In genomic region chrX:20116087-20116574, GRCh38 we compare ENCODE assay signal across 12 cellular contexts. TPM values are rescaled to one million over a fixed set of nuclear protein-coding genes. Genes with fewer than 3 reads are reported as not detected.
A peak's percentile ranks its signal among the peaks of the same experiment; 100 is the strongest.
DNase-seq lines count a peak whose midpoint lies in the region; ATAC-seq and TF ChIP-seq lines count a peak whose summit lies in the region.
"Had no signal": no experiment of that assay in that cellular context is flagged by ENCODE, and none has a peak within 500 bp of the region (broad histone marks: within the 10 kb centered on the region; RNA-seq: fewer than 3 reads in every experiment).

No MANE protein-coding gene starts in this region.

- no peak overlapping the region for H3K9ac ChIP-seq in adipocyte (ENCODE audit: low read length)

- H3K4me1 ChIP-seq in adipocyte (ENCODE audit: control insufficient read depth, insufficient read depth, low read length) (no peaks in the 10 kb centered on the region), lower lobe of right lung (no peaks in the 10 kb centered on the region)

- no peak overlapping the region for H3K27ac Mint-ChIP-seq in activated naive CD4-positive, alpha-beta T cell treated with anti-CD3 and anti-CD28 coated beads, Interleukin-2, amount 50 U/mL, for 24 hours
- H3K27ac Mint-ChIP-seq in type B pancreatic cell: no peak overlapping the region

- peaks cover 24% of the 10 kb centered on the region for H3K27me3 ChIP-seq in adipocyte (replicated peaks; ENCODE audit: control insufficient read depth, insufficient read depth, low read length)
- H3K27me3 ChIP-seq in lower lobe of right lung (ENCODE audit: low read depth): peaks cover 10% of the 10 kb centered on the region

- peaks cover 5% of the 10 kb centered on the region for H3K4me1 Mint-ChIP-seq in activated naive CD4-positive, alpha-beta T cell treated with anti-CD3 and anti-CD28 coated beads, Interleukin-2, amount 50 U/mL, for 24 hours
- H3K4me1 Mint-ChIP-seq in type B pancreatic cell (ENCODE audit: unreplicated experiment): no peaks in the 10 kb centered on the region

- peaks cover 8% of the 10 kb centered on the region for H3K9me3 ChIP-seq in adipocyte (ENCODE audit: control insufficient read depth, low read length)
- H3K9me3 ChIP-seq in lower lobe of right lung: no peaks in the 10 kb centered on the region

- TF ChIP-seq CTCF in lower lobe of right lung (IDR thresholded peaks at IDR 0.05) (no peak), type B pancreatic cell (conservative IDR thresholded peaks at IDR 0.05) (no peak)

- H3K4me3 Mint-ChIP-seq in activated naive CD4-positive, alpha-beta T cell treated with anti-CD3 and anti-CD28 coated beads, Interleukin-2, amount 50 U/mL, for 24 hours: peak overlapping the region; percentile 19
- peak overlapping the region; percentile 79 for H3K4me3 Mint-ChIP-seq in type B pancreatic cell

- H3K4me3 ChIP-seq in adipocyte (ENCODE audit: low read length): peak overlapping the region; percentile 60
- peak overlapping the region; percentile 37 for H3K4me3 ChIP-seq in lower lobe of right lung

- peaks cover 6% of the 10 kb centered on the region for H3K27me3 Mint-ChIP-seq in activated naive CD4-positive, alpha-beta T cell treated with anti-CD3 and anti-CD28 coated beads, Interleukin-2, amount 50 U/mL, for 24 hours
- H3K27me3 Mint-ChIP-seq in type B pancreatic cell: peaks cover 19% of the 10 kb centered on the region

- H3K36me3 ChIP-seq in adipocyte (ENCODE audit: control insufficient read depth, insufficient read depth, low read length, severe bottlenecking): no peaks in the 10 kb centered on the region
- H3K36me3 ChIP-seq in lower lobe of right lung: no peaks in the 10 kb centered on the region

- no peaks in the 10 kb centered on the region for H3K9me3 Mint-ChIP-seq in activated naive CD4-positive, alpha-beta T cell treated with anti-CD3 and anti-CD28 coated beads, Interleukin-2, amount 50 U/mL, for 24 hours
- H3K9me3 Mint-ChIP-seq in type B pancreatic cell: no peaks in the 10 kb centered on the region

- no peaks in the 10 kb centered on the region for H3K36me3 Mint-ChIP-seq in activated naive CD4-positive, alpha-beta T cell treated with anti-CD3 and anti-CD28 coated beads, Interleukin-2, amount 50 U/mL, for 24 hours
- no peaks in the 10 kb centered on the region for H3K36me3 Mint-ChIP-seq in type B pancreatic cell

- H3K27ac ChIP-seq in lower lobe of right lung: no peak overlapping the region
- H3K27ac ChIP-seq: RWPE1 had no signal

- no peak for ATAC-seq in lower lobe of right lung
- ATAC-seq in GM21447 (IDR thresholded peaks at IDR 0.05; ENCODE audit: unreplicated experiment): no peak

- intact Hi-C loops in lower lobe of right lung (cut with DNase I): no loop called here

- no peak for DNase-seq in activated naive CD4-positive, alpha-beta T cell treated with Interleukin-2 at 50 U/mL for 16 hours
- DNase-seq in adipocyte (ENCODE audit: low read depth) (no peak), lower lobe of right lung (no peak), type B pancreatic cell (ENCODE audit: extremely low spot score, unreplicated experiment) (no peak), NCI-H1105 treated with DMSO at 0.1 percent for 48 hours (lab: John Stamatoyannopoulos, UW) (no peak), pons (ENCODE audit: low spot score) (no peak)
- DNase-seq: activated gamma-delta T cell, DND-41 had no signal

RNA-seq across cellular contexts. Expression of gene MAP7D2, which starts 0.6 kb away (rescaled TPM):
- 0.35 TPM for total RNA-seq in lower lobe of right lung
- 2.0 and 2.8 TPM in 2 replicates for total RNA-seq in type B pancreatic cell (ENCODE audit: low replicate concordance)
- total RNA-seq: HT1080 had no signal

RNA-seq across cellular contexts. Expression of gene EIF1AX, which starts 25.5 kb away (rescaled TPM):
- 60.0 TPM for total RNA-seq in lower lobe of right lung
- total RNA-seq in type B pancreatic cell (ENCODE audit: low replicate concordance): 95.2 and 96.8 TPM in 2 replicates
